ENCODE assay signal across 25 cellular contexts in the genomic region with DNA sequence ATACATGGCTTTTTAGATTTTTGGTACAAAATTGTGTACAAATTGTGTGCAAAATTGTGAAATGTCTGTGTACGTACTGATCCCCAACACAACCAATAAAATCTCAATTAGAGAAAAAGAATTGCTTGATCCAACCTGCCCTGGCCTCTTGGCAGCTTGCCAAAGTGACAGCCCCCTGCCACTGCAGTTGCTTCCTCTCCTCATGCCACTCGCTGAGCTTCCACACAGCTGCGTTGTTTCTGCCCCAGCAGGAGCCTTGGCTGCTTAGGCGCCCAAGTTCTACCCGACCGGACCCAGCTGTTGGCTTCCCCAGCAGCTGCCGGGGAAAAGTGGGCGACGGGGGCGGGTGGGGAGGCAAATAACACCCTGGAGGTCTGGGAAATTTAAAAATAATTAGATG.
DNase-seq lines count a peak whose midpoint lies in the region; ATAC-seq, FAIRE-seq and TF ChIP-seq lines count a peak whose summit lies in the region.
"Had no signal": no experiment of that assay in that cellular context is flagged by ENCODE, and none has a peak within 500 bp of the region (broad histone marks: within the 10 kb centered on the region; RNA-seq: fewer than 3 reads in every experiment).

No MANE protein-coding gene starts in this region.

- no peak for ATAC-seq in GM18520 (IDR thresholded peaks at IDR 0.05; ENCODE audit: unreplicated experiment)
- ATAC-seq: activated CD8-positive, alpha-beta memory T cell treated with anti-CD3 and anti-CD28 coated beads, Interleukin-2, amount 10 ng/mL, durations not matched to agents 7 days and 5 days; left cardiac atrium had no signal

- H3K4me1 ChIP-seq in SJCRH30 (peaks cover 15% of the 10 kb centered on the region), neural progenitor cell (peaks cover 14% of the 10 kb centered on the region)
- H3K4me1 ChIP-seq: Caco-2, sigmoid colon had no signal

- no peaks in the 10 kb centered on the region for H3F3A ChIP-seq in neural progenitor cell (ENCODE audit: low read depth)

- H3K4me3 ChIP-seq in SJCRH30 (no peak overlapping the region), neural progenitor cell (no peak overlapping the region)
- H3K4me3 ChIP-seq: sigmoid colon had no signal

- H3K27ac Mint-ChIP-seq in neural progenitor cell: no peak overlapping the region
- H3K27ac Mint-ChIP-seq: activated CD4-positive, alpha-beta T cell treated with anti-CD3 and anti-CD28 coated beads, Interleukin-2, amount 10 ng/mL, durations not matched to agents 24 days and 14 days; activated CD8-positive, alpha-beta memory T cell treated with anti-CD3 and anti-CD28 coated beads, Interleukin-2, amount 10 ng/mL, durations not matched to agents 7 days and 5 days; activated naive CD4-positive, alpha-beta T cell treated with anti-CD3 and anti-CD28 coated beads, Interleukin-2, amount 50 U/mL, for 24 hours; activated T-helper 1 cell treated with anti-CD3 and anti-CD28 coated beads, Interleukin-12 subunit alpha, Interleukin-12 subunit beta, Interleukin-2, Interleukin-4 antibody, amounts not matched to agents 30 ng/mL and 10 ng/mL and 1 ng/mL, durations not matched to agents 14 hours and 24 hours and 36 hours; B cell; T-helper 1 cell treated with Interleukin-12 subunit alpha and Interleukin-12 subunit beta and Interleukin-4 antibody, amounts not matched to agents 30 μg/mL and 1 μg/mL, for 36 hours had no signal

- H3K4me2 ChIP-seq in neural progenitor cell: no peak overlapping the region

- H4K20me1 ChIP-seq in neural progenitor cell (ENCODE audit: low read depth): no peaks in the 10 kb centered on the region

- no peak for FAIRE-seq in GM19239 (lab: Jason Lieb, UNC)
- FAIRE-seq: A204.1 had no signal

- H3K36me3 ChIP-seq in SJCRH30 (no peaks in the 10 kb centered on the region), neural progenitor cell (no peaks in the 10 kb centered on the region)
- H3K36me3 ChIP-seq: sigmoid colon had no signal

- H3K9me3 ChIP-seq in SJCRH30 (replicated peaks) (no peaks in the 10 kb centered on the region), neural progenitor cell (ENCODE audit: low read depth) (no peaks in the 10 kb centered on the region)
- H3K9me3 ChIP-seq: sigmoid colon had no signal

- peaks cover 7% of the 10 kb centered on the region for H3K27me3 Mint-ChIP-seq in neural progenitor cell (ENCODE audit: insufficient read depth, low read depth)
- H3K27me3 Mint-ChIP-seq: activated naive CD4-positive, alpha-beta T cell treated with anti-CD3 and anti-CD28 coated beads, Interleukin-2, amount 50 U/mL, for 24 hours had no signal

- H3K9me3 Mint-ChIP-seq in neural progenitor cell: peaks cover 9% of the 10 kb centered on the region
- H3K9me3 Mint-ChIP-seq: activated CD4-positive, alpha-beta T cell treated with anti-CD3 and anti-CD28 coated beads, Interleukin-2, amount 10 ng/mL, durations not matched to agents 24 days and 14 days; activated naive CD4-positive, alpha-beta T cell treated with anti-CD3 and anti-CD28 coated beads, Interleukin-2, amount 50 U/mL, for 24 hours; activated T-helper 1 cell treated with anti-CD3 and anti-CD28 coated beads, Interleukin-12 subunit alpha, Interleukin-12 subunit beta, Interleukin-2, Interleukin-4 antibody, amounts not matched to agents 30 ng/mL and 10 ng/mL and 1 ng/mL, durations not matched to agents 14 hours and 24 hours and 36 hours; T-helper 1 cell treated with Interleukin-12 subunit alpha and Interleukin-12 subunit beta and Interleukin-4 antibody, amounts not matched to agents 30 μg/mL and 1 μg/mL, for 36 hours had no signal

- no peak overlapping the region for H3K4me3 Mint-ChIP-seq in neural progenitor cell
- H3K4me3 Mint-ChIP-seq: activated CD4-positive, alpha-beta T cell treated with anti-CD3 and anti-CD28 coated beads, Interleukin-2, amount 10 ng/mL, durations not matched to agents 24 days and 14 days; activated CD8-positive, alpha-beta memory T cell treated with anti-CD3 and anti-CD28 coated beads, Interleukin-2, amount 10 ng/mL, durations not matched to agents 7 days and 5 days; activated naive CD4-positive, alpha-beta T cell treated with anti-CD3 and anti-CD28 coated beads, Interleukin-2, amount 50 U/mL, for 24 hours; activated T-helper 1 cell treated with anti-CD3 and anti-CD28 coated beads, Interleukin-12 subunit alpha, Interleukin-12 subunit beta, Interleukin-2, Interleukin-4 antibody, amounts not matched to agents 30 ng/mL and 10 ng/mL and 1 ng/mL, durations not matched to agents 14 hours and 24 hours and 36 hours; B cell; T-helper 1 cell treated with Interleukin-12 subunit alpha and Interleukin-12 subunit beta and Interleukin-4 antibody, amounts not matched to agents 30 μg/mL and 1 μg/mL, for 36 hours had no signal

- H3K36me3 Mint-ChIP-seq in neural progenitor cell: no peaks in the 10 kb centered on the region
- H3K36me3 Mint-ChIP-seq: activated CD8-positive, alpha-beta memory T cell treated with anti-CD3 and anti-CD28 coated beads, Interleukin-2, amount 10 ng/mL, durations not matched to agents 7 days and 5 days; activated naive CD4-positive, alpha-beta T cell treated with anti-CD3 and anti-CD28 coated beads, Interleukin-2, amount 50 U/mL, for 24 hours had no signal

- peak overlapping the region; percentile 91 for H3K27ac ChIP-seq in SJCRH30
- no peak overlapping the region for H3K27ac ChIP-seq in neural progenitor cell
- H3K27ac ChIP-seq: HL-60, sigmoid colon had no signal

- H2AFZ ChIP-seq in neural progenitor cell (replicated peaks): no peak overlapping the region

- DNase-seq in NCI-H2227 (lab: John Stamatoyannopoulos, UW; ENCODE audit: unreplicated experiment) (peak; percentile 44), NCI-H2227 treated with DMSO at 0.1 percent for 48 hours (lab: John Stamatoyannopoulos, UW) (no peak), NCI-H1417 treated with DMSO at 0.1 percent for 48 hours (lab: John Stamatoyannopoulos, UW) (peak; percentile 30), SJCRH30 (peak; percentile 97), neural progenitor cell (ENCODE audit: low spot score) (peak; percentile 21), DMS153 treated with DMSO at 0.1 percent for 48 hours (lab: John Stamatoyannopoulos, UW; ENCODE audit: unreplicated experiment) (no peak), GM19239 (ENCODE audit: insufficient read length, low spot score) (no peak)
- DNase-seq: activated CD4-positive, alpha-beta T cell treated with anti-CD3 and anti-CD28 coated beads, Interleukin-2, amount 10 ng/mL, durations not matched to agents 24 days and 14 days; activated CD8-positive, alpha-beta memory T cell treated with anti-CD3 and anti-CD28 coated beads, Interleukin-2, amount 10 ng/mL, durations not matched to agents 7 days and 5 days; anterior cingulate cortex; Caco-2; EL; left cardiac atrium; NCI-H1930; NCI-H526 treated with DMSO at 0.1 percent for 48 hours; SIG-M5; sigmoid colon; substantia nigra had no signal

- H3K79me2 ChIP-seq in neural progenitor cell (ENCODE audit: low read depth): no peaks in the 10 kb centered on the region

- TF ChIP-seq CTCF in neural progenitor cell (IDR thresholded peaks at IDR 0.05): no peak

- H3K27me3 ChIP-seq in SJCRH30 (no peaks in the 10 kb centered on the region), neural progenitor cell (no peaks in the 10 kb centered on the region)
- H3K27me3 ChIP-seq: sigmoid colon had no signal

- H3K4me1 Mint-ChIP-seq in neural progenitor cell: no peaks in the 10 kb centered on the region
- H3K4me1 Mint-ChIP-seq: activated CD4-positive, alpha-beta T cell treated with anti-CD3 and anti-CD28 coated beads, Interleukin-2, amount 10 ng/mL, durations not matched to agents 24 days and 14 days; activated CD8-positive, alpha-beta memory T cell treated with anti-CD3 and anti-CD28 coated beads, Interleukin-2, amount 10 ng/mL, durations not matched to agents 7 days and 5 days; activated naive CD4-positive, alpha-beta T cell treated with anti-CD3 and anti-CD28 coated beads, Interleukin-2, amount 50 U/mL, for 24 hours had no signal

- H3K9ac ChIP-seq in neural progenitor cell: no peak overlapping the region

Comparison
In these comparisons a context has a peak if more than half of its experiments do, and no peak if none do; other contexts are left out.
1. DNase-seq: peak in NCI-H2227 (single experiment), NCI-H1417 treated with DMSO at 0.1 percent for 48 hours (single experiment), SJCRH30 (2 of 2) and neural progenitor cell (single experiment); none in NCI-H2227 treated with DMSO at 0.1 percent for 48 hours (single experiment), DMS153 treated with DMSO at 0.1 percent for 48 hours (single experiment) and GM19239 (single experiment).